In genomic region chr18:35087726-35088125, GRCh38 we compare ENCODE assay signal across 26 cellular contexts.
"Had no signal": no experiment of that assay in that cellular context is flagged by ENCODE, and none has a peak within 500 bp of the region (broad histone marks: within the 10 kb centered on the region; RNA-seq: fewer than 3 reads in every experiment).

No MANE protein-coding gene starts in this region.

- DNase-seq: activated B cell treated with CpG ODN at 0.5 μM for 24 hours; activated CD8-positive, alpha-beta memory T cell treated with anti-CD3 and anti-CD28 coated beads, Interleukin-2, amount 10 ng/mL, durations not matched to agents 7 days and 5 days; activated CD8-positive, alpha-beta T cell treated with anti-CD3 and anti-CD28 coated beads, Interleukin-2, amount 10 ng/mL, durations not matched to agents 7 days and 5 days; activated naive CD8-positive, alpha-beta T cell treated with anti-CD3 and anti-CD28 coated beads, Interleukin-2, amount 50 U/mL, for 24 hours; activated T-cell treated with anti-CD3 and anti-CD28 coated beads, Interleukin-2, amount 50 U/mL, for 48 hours; amygdala; central memory CD4-positive, alpha-beta T cell; dermis blood vessel endothelial cell; effector CD8-positive, alpha-beta T cell; erythroblast; foreskin fibroblast; mammary epithelial cell; naive B cell; nucleus accumbens; pancreas; spleen; stimulated activated CD4-positive, alpha-beta T cell treated with anti-CD3 and anti-CD28 coated beads, Interleukin-2, amount 100 ng/mL, for 48 hours; stimulated activated naive CD8-positive, alpha-beta T cell treated with anti-CD3 and anti-CD28 coated beads, Interleukin-15, Interleukin-2, amounts not matched to agents 100 U/mL and 50 U/mL, for 24 hours; T-cell; testis; transverse colon had no signal

- H3K4me1 Mint-ChIP-seq: neural crest cell had no signal

- H3K9me3 Mint-ChIP-seq: activated B cell treated with CpG ODN at 0.5 μM for 24 hours; activated naive CD4-positive, alpha-beta T cell treated with anti-CD3 and anti-CD28 coated beads, Interleukin-2, amount 50 U/mL, for 24 hours; activated naive CD8-positive, alpha-beta T cell treated with anti-CD3 and anti-CD28 coated beads, Interleukin-2, amount 50 U/mL, for 24 hours; activated T-helper 2 cell treated with anti-CD3 and anti-CD28 coated beads, Interferon-gamma antibody, Interleukin-2, Interleukin-4, amounts not matched to agents 10 μg/mL and 5 μg/mL and 100 μg/mL, durations not matched to agents 14 hours and 24 hours and 36 hours; naive B cell; neural crest cell; T-cell; T-helper 2 cell treated with Interferon-gamma antibody and Interleukin-4, amounts not matched to agents 5 μg/mL and 100 μg/mL, for 36 hours had no signal

- H3K4me3 Mint-ChIP-seq: activated B cell treated with CpG ODN at 0.5 μM for 24 hours; activated CD8-positive, alpha-beta memory T cell treated with anti-CD3 and anti-CD28 coated beads, Interleukin-2, amount 10 ng/mL, durations not matched to agents 7 days and 5 days; activated CD8-positive, alpha-beta T cell treated with anti-CD3 and anti-CD28 coated beads, Interleukin-2, amount 10 ng/mL, durations not matched to agents 7 days and 5 days; activated naive CD4-positive, alpha-beta T cell treated with anti-CD3 and anti-CD28 coated beads, Interleukin-2, amount 50 U/mL, for 24 hours; activated naive CD8-positive, alpha-beta T cell treated with anti-CD3 and anti-CD28 coated beads, Interleukin-2, amount 50 U/mL, for 24 hours; mesothelial cell of epicardium; naive B cell; neural crest cell; T-cell; T-helper 2 cell treated with Interferon-gamma antibody and Interleukin-4, amounts not matched to agents 5 μg/mL and 100 μg/mL, for 36 hours had no signal

- H3K36me3 Mint-ChIP-seq: mesothelial cell of epicardium had no signal

- H3K27ac Mint-ChIP-seq: activated B cell treated with CpG ODN at 0.5 μM for 24 hours; activated CD8-positive, alpha-beta memory T cell treated with anti-CD3 and anti-CD28 coated beads, Interleukin-2, amount 10 ng/mL, durations not matched to agents 7 days and 5 days; activated CD8-positive, alpha-beta T cell treated with anti-CD3 and anti-CD28 coated beads, Interleukin-2, amount 10 ng/mL, durations not matched to agents 7 days and 5 days; activated T-helper 2 cell treated with anti-CD3 and anti-CD28 coated beads, Interferon-gamma antibody, Interleukin-2, Interleukin-4, amounts not matched to agents 10 μg/mL and 5 μg/mL and 100 μg/mL, durations not matched to agents 14 hours and 24 hours and 36 hours; mesothelial cell of epicardium; T-cell; T-helper 2 cell treated with Interferon-gamma antibody and Interleukin-4, amounts not matched to agents 5 μg/mL and 100 μg/mL, for 36 hours had no signal

- ATAC-seq: activated CD8-positive, alpha-beta memory T cell treated with anti-CD3 and anti-CD28 coated beads, Interleukin-2, amount 10 ng/mL, durations not matched to agents 7 days and 5 days; activated CD8-positive, alpha-beta T cell treated with anti-CD3 and anti-CD28 coated beads, Interleukin-2, amount 10 ng/mL, durations not matched to agents 7 days and 5 days; activated naive CD8-positive, alpha-beta T cell treated with anti-CD3 and anti-CD28 coated beads, Interleukin-2, amount 50 U/mL, for 24 hours; pancreas; stimulated activated naive CD8-positive, alpha-beta T cell treated with anti-CD3 and anti-CD28 coated beads, Interleukin-15, Interleukin-2, amounts not matched to agents 100 U/mL and 50 U/mL, for 24 hours had no signal

- H3K27me3 Mint-ChIP-seq: activated B cell treated with CpG ODN at 0.5 μM for 24 hours; activated CD8-positive, alpha-beta memory T cell treated with anti-CD3 and anti-CD28 coated beads, Interleukin-2, amount 10 ng/mL, durations not matched to agents 7 days and 5 days; activated naive CD4-positive, alpha-beta T cell treated with anti-CD3 and anti-CD28 coated beads, Interleukin-2, amount 50 U/mL, for 24 hours; activated naive CD8-positive, alpha-beta T cell treated with anti-CD3 and anti-CD28 coated beads, Interleukin-2, amount 50 U/mL, for 24 hours; naive B cell; T-cell had no signal
